Comparison of ENCODE assay signal across 26 cellular contexts in the genomic region with DNA sequence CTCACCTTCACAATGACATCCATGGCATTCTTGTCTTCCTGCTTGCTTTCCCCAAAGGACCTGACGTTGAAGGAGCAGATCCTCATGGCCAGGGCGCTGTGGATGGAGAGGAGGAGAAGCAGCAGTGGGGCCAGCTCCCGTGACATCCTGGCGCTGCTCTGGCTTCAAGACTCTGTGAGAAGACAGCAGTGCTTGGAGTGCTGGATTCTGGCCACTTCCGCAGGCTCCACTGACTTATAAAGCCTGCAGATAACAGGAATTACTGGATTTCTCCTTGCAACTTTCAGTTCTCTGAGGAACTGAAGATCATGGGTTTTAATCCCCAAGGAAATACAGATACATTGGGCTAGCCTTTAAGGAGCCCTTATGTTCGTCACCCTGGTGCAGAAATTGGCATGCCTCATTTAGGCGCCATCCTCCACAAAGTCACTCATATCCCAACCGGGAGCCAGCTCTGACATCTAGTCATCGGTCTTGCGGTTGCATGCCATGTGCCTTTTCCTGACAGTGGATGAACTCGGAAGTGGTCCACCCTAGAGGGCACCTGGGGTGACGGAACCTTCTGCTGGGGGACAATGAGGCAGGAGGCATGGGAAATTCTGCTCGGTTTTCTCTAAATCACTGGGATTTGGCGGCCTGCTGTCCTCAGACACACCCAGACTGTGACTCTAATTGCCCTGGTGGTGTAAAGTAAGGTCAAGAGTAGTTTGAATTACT. TPM values are rescaled to one million over a fixed set of nuclear protein-coding genes. Genes with fewer than 3 reads are reported as not detected.
DNase-seq lines count a peak whose midpoint lies in the region; ATAC-seq, FAIRE-seq and TF ChIP-seq lines count a peak whose summit lies in the region.
"Had no signal": no experiment of that assay in that cellular context is flagged by ENCODE, and none has a peak within 500 bp of the region (broad histone marks: within the 10 kb centered on the region; RNA-seq: fewer than 3 reads in every experiment).

A gene with protein sequence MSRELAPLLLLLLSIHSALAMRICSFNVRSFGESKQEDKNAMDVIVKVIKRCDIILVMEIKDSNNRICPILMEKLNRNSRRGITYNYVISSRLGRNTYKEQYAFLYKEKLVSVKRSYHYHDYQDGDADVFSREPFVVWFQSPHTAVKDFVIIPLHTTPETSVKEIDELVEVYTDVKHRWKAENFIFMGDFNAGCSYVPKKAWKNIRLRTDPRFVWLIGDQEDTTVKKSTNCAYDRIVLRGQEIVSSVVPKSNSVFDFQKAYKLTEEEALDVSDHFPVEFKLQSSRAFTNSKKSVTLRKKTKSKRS (minus strand): TSS at position 212 of the 717 bp plus-strand sequence. CDS start 66 bp downstream, at position 146.

- H2BK15ac ChIP-seq in mesendoderm (replicated peaks; ENCODE audit: low read depth): no peak within 1 kb of the TSS

- H4K8ac ChIP-seq in mesendoderm (ENCODE audit: low read depth, low read length): no peak within 1 kb of the TSS

- H3K27ac ChIP-seq in endothelial cell of umbilical vein (ENCODE audit: insufficient read depth, low read depth, low read length) (no peak within 1 kb of the TSS), mesendoderm (ENCODE audit: low read depth, low read length) (no peak within 1 kb of the TSS), thyroid gland (no peak within 1 kb of the TSS), foreskin keratinocyte (no peak within 1 kb of the TSS)
- H3K27ac ChIP-seq: BLaER1, gastrocnemius medialis, ovary, uterus, WERI-Rb-1 had no signal

- no peak within 1 kb of the TSS for H3K18ac ChIP-seq in mesendoderm (ENCODE audit: low read length)

- TF ChIP-seq CTCF in endothelial cell of umbilical vein (IDR thresholded peaks at IDR 0.05; ENCODE audit: extremely low read depth in 1 of 2, insufficient read depth in 1 of 2, low read depth in 1 of 2, low read length in 2 of 2) (no peak), thyroid gland (IDR thresholded peaks at IDR 0.05) (no peak), foreskin keratinocyte (conservative IDR thresholded peaks at IDR 0.05) (no peak), GM20000 (IDR thresholded peaks at IDR 0.05; ENCODE audit: extremely low read depth, missing control alignments) (no peak)

- BruUV-seq in endothelial cell of umbilical vein (replicated peaks; lab: Mats Ljungman, UMichigan): no TSS peak

- H3K4me2 ChIP-seq in endothelial cell of umbilical vein (ENCODE audit: insufficient read depth, low read length) (no peak within 1 kb of the TSS), mesendoderm (ENCODE audit: low read length) (no peak within 1 kb of the TSS)
- H3K4me2 ChIP-seq: BLaER1 had no signal

- H3K27me3 ChIP-seq in endothelial cell of umbilical vein (ENCODE audit: control insufficient read depth in 2 of 2, insufficient read depth in 2 of 2, low read length in 2 of 2) (no peaks in the 10 kb centered on the region), mesendoderm (ENCODE audit: insufficient read depth, low read length, poor library complexity) (no peaks in the 10 kb centered on the region), thyroid gland (no peaks in the 10 kb centered on the region), foreskin keratinocyte (no peaks in the 10 kb centered on the region)
- H3K27me3 ChIP-seq: BLaER1, gastrocnemius medialis, ovary, uterus had no signal

- H3K4me1 ChIP-seq in endothelial cell of umbilical vein (ENCODE audit: control insufficient read depth, extremely low read depth, insufficient read depth, low read length): peaks cover 7% of the 10 kb centered on the region
- no peaks in the 10 kb centered on the region for H3K4me1 ChIP-seq in mesendoderm (ENCODE audit: control insufficient read depth, low read depth, low read length)
- H3K4me1 ChIP-seq in thyroid gland: peaks cover 0 to 4% of the 10 kb centered on the region in 2 donors
- H3K4me1 ChIP-seq in foreskin keratinocyte: peaks cover 21% of the 10 kb centered on the region
- H3K4me1 ChIP-seq: uterus had no signal

- H3K9me3 ChIP-seq in endothelial cell of umbilical vein (replicated peaks; ENCODE audit: control insufficient read depth, insufficient read depth, low read length) (no peaks in the 10 kb centered on the region), thyroid gland (no peaks in the 10 kb centered on the region)
- H3K9me3 ChIP-seq: BLaER1, gastrocnemius medialis, ovary, uterus had no signal

- H3K79me2 ChIP-seq in endothelial cell of umbilical vein (ENCODE audit: control insufficient read depth, insufficient read depth, low read length) (no peaks in the 10 kb centered on the region), mesendoderm (ENCODE audit: control insufficient read depth, insufficient read depth, low read length) (no peaks in the 10 kb centered on the region)

- DNase-seq in left cardiac atrium: peak; percentile 50
- DNase-seq in left ventricle myocardium superior: no peak
- no peak for DNase-seq in endothelial cell of umbilical vein (ENCODE audit: low read depth, low spot score)
- no peak for DNase-seq in mesendoderm
- peak in 1 of 2 donors; percentile 19 for DNase-seq in thyroid gland
- no peak for DNase-seq in foreskin keratinocyte
- DNase-seq in GM20000 (ENCODE audit: low spot score): no peak
- no peak for DNase-seq in HUDEP-2 (lab: John Stamatoyannopoulos, UW; ENCODE audit: unreplicated experiment in 76 of 76)
- DNase-seq: activated CD4-positive, alpha-beta T cell treated with anti-CD3 and anti-CD28 coated beads, Interleukin-2, amount 50 U/mL, for 4 hours; activated naive CD4-positive, alpha-beta T cell treated with anti-CD3 and anti-CD28 coated beads, Interleukin-2, amount 50 U/mL, for 16 hours; activated T-cell treated with anti-CD3 and anti-CD28 coated beads for 4 hours; gastrocnemius medialis; NCI-H1436; NCI-H774; OCI-M1; SIG-M5; uterus; WERI-Rb-1 had no signal

- peak within 1 kb of the TSS; percentile 30 for H3K56ac ChIP-seq in mesendoderm (ENCODE audit: low read length)

- POLR2A ChIA-PET in endothelial cell of umbilical vein (lab: Charles Lee): interaction anchor here (1.5 kb wide), 1 partner anchor 14 kb away, joined by 3 read pairs; no protein-coding TSS in a partner anchor

- H2AFZ ChIP-seq in endothelial cell of umbilical vein (ENCODE audit: low read depth, low read length): peak within 1 kb of the TSS; percentile 12

- H2BK120ac ChIP-seq in mesendoderm (ENCODE audit: low read depth, low read length): no peak within 1 kb of the TSS

- H3K4ac ChIP-seq in mesendoderm (ENCODE audit: low read depth, low read length): no peak within 1 kb of the TSS

- peak; percentile 38 for FAIRE-seq in endothelial cell of umbilical vein (lab: Jason Lieb, UNC)
- FAIRE-seq: colon, GM19239, H1 had no signal

- no peak within 1 kb of the TSS for H4K5ac ChIP-seq in mesendoderm (ENCODE audit: low read length)

- dilution Hi-C loops in endothelial cell of umbilical vein (cut with MboI; ENCODE audit: extremely low pct_ligation_motif_present, low sequenced_read_pairs): no loop called here

- intact Hi-C loops in left cardiac atrium (cut with DNase I) (no loop called here), left ventricle myocardium superior (cut with micrococcal nuclease) (no loop called here), endothelial cell of umbilical vein (cut with micrococcal nuclease) (no loop called here), thyroid gland (cut with DNase I) (no loop called here)

- H3K9ac ChIP-seq in endothelial cell of umbilical vein (replicated peaks; ENCODE audit: extremely low read depth, insufficient read depth, low read length) (no peak within 1 kb of the TSS), mesendoderm (ENCODE audit: low read length) (no peak within 1 kb of the TSS)
- H3K9ac ChIP-seq: BLaER1 had no signal

- WGBS in mesendoderm (ENCODE audit: extremely low coverage, insufficient coverage, low lambda C conversion rate): no CpG with 5 or more reads among the region's 14 CpGs
- 70 to 85% methylated on average over 11 to 14 of the region's 14 CpGs for WGBS in thyroid gland, 2 donors

- H3K4me3 ChIP-seq in endothelial cell of umbilical vein (replicated peaks in 1 of 3; ENCODE audit: insufficient read depth in 1 of 3, low read depth in 1 of 3, low read length in 3 of 3): no peak within 1 kb of the TSS
- no peak within 1 kb of the TSS for H3K4me3 ChIP-seq in mesendoderm (ENCODE audit: low read length)
- H3K4me3 ChIP-seq in thyroid gland (replicated peaks in 1 of 3): no peak within 1 kb of the TSS
- H3K4me3 ChIP-seq: BLaER1, gastrocnemius medialis, ovary, uterus had no signal

- TF ChIP-seq POLR2A in endothelial cell of umbilical vein (IDR thresholded peaks at IDR 0.05; ENCODE audit: low read depth, low read length): no peak
- TF ChIP-seq POLR2A in thyroid gland (IDR thresholded peaks at IDR 0.05): no peak

- H4K20me1 ChIP-seq in endothelial cell of umbilical vein (replicated peaks; ENCODE audit: control insufficient read depth, extremely low read depth, insufficient read depth, low read length): no peaks in the 10 kb centered on the region
- H4K20me1 ChIP-seq: BLaER1 had no signal

- ATAC-seq in left cardiac atrium: peak in 1 of 2 donors; percentile 47
- ATAC-seq in left ventricle myocardium superior: no peak
- ATAC-seq in foreskin keratinocyte: no peak
- ATAC-seq: gastrocnemius medialis had no signal

- H3K23ac ChIP-seq in mesendoderm (ENCODE audit: low read length): no peak within 1 kb of the TSS

- no peaks in the 10 kb centered on the region for H3K9me1 ChIP-seq in endothelial cell of umbilical vein (replicated peaks; ENCODE audit: control insufficient read depth, extremely low read depth, insufficient read depth, low read length)

- H3K36me3 ChIP-seq in endothelial cell of umbilical vein (ENCODE audit: control insufficient read depth in 2 of 2, extremely low read depth in 1 of 2, insufficient read depth in 2 of 2, low read length in 2 of 2) (no peaks in the 10 kb centered on the region), mesendoderm (ENCODE audit: control insufficient read depth, insufficient read depth, low read length) (no peaks in the 10 kb centered on the region), thyroid gland (no peaks in the 10 kb centered on the region)
- H3K36me3 ChIP-seq: BLaER1, gastrocnemius medialis, ovary, uterus, WERI-Rb-1 had no signal

- H3K79me1 ChIP-seq in mesendoderm (ENCODE audit: low read length): no peaks in the 10 kb centered on the region

- CTCF ChIA-PET in endothelial cell of umbilical vein (lab: Charles Lee): interaction anchor here (1.0 to 9.0 kb wide), 6 partner anchors 8 to 95 kb away, joined by 3 to 72 read pairs (median 5); a partner anchor contains a TSS

- no peak within 1 kb of the TSS for H2AK5ac ChIP-seq in mesendoderm (ENCODE audit: low read length)

- no peak within 1 kb of the TSS for H2BK5ac ChIP-seq in mesendoderm (ENCODE audit: low read length)

RNA-seq across cellular contexts. Expression of the gene that starts here (rescaled TPM):
- total RNA-seq in left cardiac atrium (1 to 10 TPM; 1.4 to 3.4 TPM), left ventricle myocardium superior (1.9 TPM), endothelial cell of umbilical vein (0.95 and 0.99 TPM in 2 replicates), thyroid gland (10 to 100 TPM in 3 of 4 donors, 1 to 10 TPM in 1; 5.7 to 53.3 (median 14.1) TPM), foreskin keratinocyte (not detected in 2 replicates)
- polyA plus RNA-seq in endothelial cell of umbilical vein (1.2 and 1.3 TPM in 2 replicates), foreskin keratinocyte (not detected in 2 replicates)
- 1.1 TPM in 2 replicates for polyA plus RNA-seq in endothelial cell of umbilical vein (2011; cell fraction: cytosol; rRNA removed)
- polyA plus RNA-seq in endothelial cell of umbilical vein (2011; cell fraction: nucleus; rRNA removed): 0.63 and 0.97 TPM in 2 replicates
- 0.22 and 0.46 TPM in 2 replicates for polyA plus RNA-seq in endothelial cell of umbilical vein (2012)
- not detected in 2 replicates for polyA minus RNA-seq in endothelial cell of umbilical vein
- polyA minus RNA-seq in endothelial cell of umbilical vein (2011; cell fraction: cytosol; rRNA and poly(A)+ RNA removed): not detected
- polyA minus RNA-seq in endothelial cell of umbilical vein (2011; cell fraction: nucleus; rRNA and poly(A)+ RNA removed): 0.24 TPM in 1 of 2 replicates, not detected in the other
- polyA plus RNA-seq in mesendoderm (2013, experiment 1 of 2): not detected
- not detected for polyA plus RNA-seq in mesendoderm (2013, experiment 2 of 2)
- total RNA-seq: A172; H1; MCF 10A; T-helper 1 cell treated with Interleukin-12 subunit alpha and Interleukin-12 subunit beta and Interleukin-4 antibody, amounts not matched to agents 30 ng/mL and 1 ng/mL, for 36 hours had no signal
- polyA plus RNA-seq: H1 had no signal
